In the genomic region with DNA sequence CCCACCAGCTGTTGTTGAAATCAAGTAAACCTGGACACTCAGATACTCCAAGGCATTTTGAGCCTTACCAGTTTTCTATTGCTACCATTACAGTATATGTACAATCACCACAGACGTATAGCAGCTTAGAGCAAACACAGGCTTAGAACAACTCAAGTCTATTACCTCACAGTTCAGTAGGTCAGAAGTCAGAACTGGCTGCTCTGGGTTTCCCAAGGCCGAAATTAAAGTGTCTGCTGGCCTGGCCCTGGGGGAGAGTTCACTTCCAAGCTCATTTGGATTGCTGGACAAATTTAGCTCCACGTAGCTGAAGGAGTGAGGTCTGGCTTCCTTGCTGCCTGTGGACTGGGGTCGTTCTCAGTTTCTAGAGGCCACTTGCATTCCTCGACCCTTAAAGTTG, we compare ENCODE assay signal across 1 cellular context.
TF ChIP-seq lines count a peak whose summit lies in the region.

No MANE protein-coding gene starts in this region.

TF ChIP-seq in K562, 482 proteins besides CTCF, POLR2A, EP300 and RAD21 (continued from another document):
- no peak for TF ChIP-seq TOE1 (IDR thresholded peaks at IDR 0.05; ENCODE audit: borderline replicate concordance)
- TF ChIP-seq TOE1 (CRISPR knock-in tag; IDR thresholded peaks at IDR 0.05; ENCODE audit: borderline replicate concordance, low read depth) = no peak
- TF ChIP-seq, protein P1, sequence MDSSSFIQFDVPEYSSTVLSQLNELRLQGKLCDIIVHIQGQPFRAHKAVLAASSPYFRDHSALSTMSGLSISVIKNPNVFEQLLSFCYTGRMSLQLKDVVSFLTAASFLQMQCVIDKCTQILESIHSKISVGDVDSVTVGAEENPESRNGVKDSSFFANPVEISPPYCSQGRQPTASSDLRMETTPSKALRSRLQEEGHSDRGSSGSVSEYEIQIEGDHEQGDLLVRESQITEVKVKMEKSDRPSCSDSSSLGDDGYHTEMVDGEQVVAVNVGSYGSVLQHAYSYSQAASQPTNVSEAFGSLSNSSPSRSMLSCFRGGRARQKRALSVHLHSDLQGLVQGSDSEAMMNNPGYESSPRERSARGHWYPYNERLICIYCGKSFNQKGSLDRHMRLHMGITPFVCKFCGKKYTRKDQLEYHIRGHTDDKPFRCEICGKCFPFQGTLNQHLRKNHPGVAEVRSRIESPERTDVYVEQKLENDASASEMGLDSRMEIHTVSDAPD (CRISPR knock-in tag; IDR thresholded peaks at IDR 0.05) = no peak
- TF ChIP-seq, protein P2, sequence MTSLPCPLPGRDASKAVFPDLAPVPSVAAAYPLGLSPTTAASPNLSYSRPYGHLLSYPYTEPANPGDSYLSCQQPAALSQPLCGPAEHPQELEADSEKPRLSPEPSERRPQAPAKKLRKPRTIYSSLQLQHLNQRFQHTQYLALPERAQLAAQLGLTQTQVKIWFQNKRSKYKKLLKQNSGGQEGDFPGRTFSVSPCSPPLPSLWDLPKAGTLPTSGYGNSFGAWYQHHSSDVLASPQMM (CRISPR knock-in tag; IDR thresholded peaks at IDR 0.05) = no peak
- TF ChIP-seq TAL1 (IDR thresholded peaks at IDR 0.05) = no peak
- no peak for TF ChIP-seq NR2C2 (CRISPR knock-in tag; IDR thresholded peaks at IDR 0.05)
- TF ChIP-seq NR2C2 (tag; IDR thresholded peaks at IDR 0.05) = no peak
- TF ChIP-seq, protein P3, sequence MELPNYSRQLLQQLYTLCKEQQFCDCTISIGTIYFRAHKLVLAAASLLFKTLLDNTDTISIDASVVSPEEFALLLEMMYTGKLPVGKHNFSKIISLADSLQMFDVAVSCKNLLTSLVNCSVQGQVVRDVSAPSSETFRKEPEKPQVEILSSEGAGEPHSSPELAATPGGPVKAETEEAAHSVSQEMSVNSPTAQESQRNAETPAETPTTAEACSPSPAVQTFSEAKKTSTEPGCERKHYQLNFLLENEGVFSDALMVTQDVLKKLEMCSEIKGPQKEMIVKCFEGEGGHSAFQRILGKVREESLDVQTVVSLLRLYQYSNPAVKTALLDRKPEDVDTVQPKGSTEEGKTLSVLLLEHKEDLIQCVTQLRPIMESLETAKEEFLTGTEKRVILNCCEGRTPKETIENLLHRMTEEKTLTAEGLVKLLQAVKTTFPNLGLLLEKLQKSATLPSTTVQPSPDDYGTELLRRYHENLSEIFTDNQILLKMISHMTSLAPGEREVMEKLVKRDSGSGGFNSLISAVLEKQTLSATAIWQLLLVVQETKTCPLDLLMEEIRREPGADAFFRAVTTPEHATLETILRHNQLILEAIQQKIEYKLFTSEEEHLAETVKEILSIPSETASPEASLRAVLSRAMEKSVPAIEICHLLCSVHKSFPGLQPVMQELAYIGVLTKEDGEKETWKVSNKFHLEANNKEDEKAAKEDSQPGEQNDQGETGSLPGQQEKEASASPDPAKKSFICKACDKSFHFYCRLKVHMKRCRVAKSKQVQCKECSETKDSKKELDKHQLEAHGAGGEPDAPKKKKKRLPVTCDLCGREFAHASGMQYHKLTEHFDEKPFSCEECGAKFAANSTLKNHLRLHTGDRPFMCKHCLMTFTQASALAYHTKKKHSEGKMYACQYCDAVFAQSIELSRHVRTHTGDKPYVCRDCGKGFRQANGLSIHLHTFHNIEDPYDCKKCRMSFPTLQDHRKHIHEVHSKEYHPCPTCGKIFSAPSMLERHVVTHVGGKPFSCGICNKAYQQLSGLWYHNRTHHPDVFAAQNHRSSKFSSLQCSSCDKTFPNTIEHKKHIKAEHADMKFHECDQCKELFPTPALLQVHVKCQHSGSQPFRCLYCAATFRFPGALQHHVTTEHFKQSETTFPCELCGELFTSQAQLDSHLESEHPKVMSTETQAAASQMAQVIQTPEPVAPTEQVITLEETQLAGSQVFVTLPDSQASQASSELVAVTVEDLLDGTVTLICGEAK (IDR thresholded peaks at IDR 0.05) = no peak
- TF ChIP-seq, protein P3 (CRISPR knock-in tag; IDR thresholded peaks at IDR 0.05) = no peak
- no peak for TF ChIP-seq STAT5B (CRISPR knock-in tag; IDR thresholded peaks at IDR 0.05)
- TF ChIP-seq ZFP1 (CRISPR knock-in tag; IDR thresholded peaks at IDR 0.05) = no peak
- TF ChIP-seq ZNF324 (CRISPR knock-in tag; IDR thresholded peaks at IDR 0.05) = no peak
- no peak for TF ChIP-seq PTRF (tag; IDR thresholded peaks at IDR 0.05)
- TF ChIP-seq SRSF7 (optimal IDR thresholded peaks at IDR 0.05; ENCODE audit: low read depth, low read length) = no peak
- no peak for TF ChIP-seq RBM22 (IDR thresholded peaks at IDR 0.05; ENCODE audit: low read depth, low read length, poor library complexity, severe bottlenecking)
- TF ChIP-seq TEAD1 (CRISPR knock-in tag; IDR thresholded peaks at IDR 0.05) = no peak
- no peak for TF ChIP-seq ZNF384 (IDR thresholded peaks at IDR 0.05; ENCODE audit: low read depth, low read length)
